In the genomic region with DNA sequence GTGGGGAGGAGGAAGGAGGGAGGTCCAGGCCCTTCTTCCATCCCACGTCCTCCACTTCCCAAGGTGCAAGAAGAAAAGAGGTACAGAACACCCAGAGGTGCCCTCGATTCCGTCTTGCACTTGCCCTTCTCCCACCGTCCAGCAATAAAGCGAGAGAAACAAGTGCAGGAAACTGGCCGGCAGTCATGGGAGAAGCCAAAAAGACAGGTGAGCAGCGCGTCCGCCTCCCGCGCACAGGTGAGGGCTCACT, we compare ENCODE assay signal across 9 cellular contexts. TPM values are rescaled to one million over a fixed set of nuclear protein-coding genes. Genes with fewer than 3 reads are reported as not detected.
DNase-seq lines count a peak whose midpoint lies in the region; ATAC-seq and TF ChIP-seq lines count a peak whose summit lies in the region.
"Had no signal": no experiment of that assay in that cellular context is flagged by ENCODE, and none has a peak within 500 bp of the region (broad histone marks: within the 10 kb centered on the region; RNA-seq: fewer than 3 reads in every experiment).

No MANE protein-coding gene starts in this region.

- peak overlapping the region; percentile 79 for H3K4me2 ChIP-seq in Karpas-422 (ENCODE audit: low read depth, low read length, poor library complexity, severe bottlenecking)

- TF ChIP-seq CTCF in GM12864 (IDR thresholded peaks at IDR 0.05; ENCODE audit: low read depth, low read length, missing control alignments) = no peak

- no peak for DNase-seq in GM12864 (ENCODE audit: low read depth)
- DNase-seq in Karpas-422 = no peak
- no peak for DNase-seq in HT-29 (ENCODE audit: low spot score)
- DNase-seq in pons (ENCODE audit: low spot score) = no peak
- DNase-seq in activated gamma-delta T cell treated with Interleukin-2 at 50 U/mL for 16 hours = no peak

- H4K20me1 ChIP-seq in Karpas-422 (ENCODE audit: insufficient read depth, low read depth, low read length) = no peaks in the 10 kb centered on the region

- H3K79me2 ChIP-seq in Karpas-422 (ENCODE audit: low read length) = peaks cover 15% of the 10 kb centered on the region

- H3K36me3 ChIP-seq in Karpas-422 (ENCODE audit: insufficient read depth, low read length) = no peaks in the 10 kb centered on the region
- peaks cover 0 to 4% of the 10 kb centered on the region in 2 donors for H3K36me3 ChIP-seq in duodenal mucosa (ENCODE audit: control insufficient read depth in 1 of 2, insufficient read depth in 2 of 2, low read length in 2 of 2)
- no peaks in the 10 kb centered on the region for H3K36me3 ChIP-seq in neuron (ENCODE audit: insufficient read depth, low read length)

- H3K9me3 ChIP-seq in Karpas-422 (ENCODE audit: low read length) (no peaks in the 10 kb centered on the region), duodenal mucosa (ENCODE audit: control insufficient read depth in 1 of 2, low read length in 2 of 2) (no peaks in the 10 kb centered on the region), neuron (ENCODE audit: low read length) (no peaks in the 10 kb centered on the region)

- H3K4me3 ChIP-seq in GM12864 (ENCODE audit: low read depth, low read length) = peak overlapping the region; percentile 90
- peak overlapping the region; percentile 85 for H3K4me3 ChIP-seq in Karpas-422 (ENCODE audit: low read length)
- H3K4me3 ChIP-seq in duodenal mucosa (ENCODE audit: low read depth in 1 of 2, low read length in 2 of 2) = peak overlapping the region; percentile 91 to 93
- H3K4me3 ChIP-seq in neuron (ENCODE audit: low read length) = peak overlapping the region; percentile 62

- H2AFZ ChIP-seq in Karpas-422 (ENCODE audit: low read length) (peak overlapping the region; percentile 28; the same call in 1 of the 2 replicates), neuron (ENCODE audit: low read depth, low read length) (peak overlapping the region; percentile 29)

- H3K27me3 ChIP-seq in Karpas-422 (ENCODE audit: low read length) (no peaks in the 10 kb centered on the region), duodenal mucosa (ENCODE audit: control insufficient read depth in 1 of 2, insufficient read depth in 2 of 2, low read length in 2 of 2) (no peaks in the 10 kb centered on the region), neuron (ENCODE audit: insufficient read depth, low read length) (no peaks in the 10 kb centered on the region)

- no peaks in the 10 kb centered on the region for H3K9me2 ChIP-seq in Karpas-422 (replicated peaks; ENCODE audit: insufficient read depth, low read length)

- H3K4me1 ChIP-seq in Karpas-422 (ENCODE audit: low read length) (peaks cover 40% of the 10 kb centered on the region), duodenal mucosa (ENCODE audit: control insufficient read depth in 1 of 2, insufficient read depth in 2 of 2, low read length in 2 of 2) (peaks cover 14 to 17% of the 10 kb centered on the region in 2 donors), neuron (ENCODE audit: insufficient read depth, low read length) (peaks cover 15% of the 10 kb centered on the region)

- H3K27ac ChIP-seq in Karpas-422 (ENCODE audit: low read length) = peak overlapping the region; percentile 74
- H3K27ac ChIP-seq in duodenal mucosa (ENCODE audit: low read depth, low read length) = peak overlapping the region; percentile 84

- H3K9ac ChIP-seq in Karpas-422 (ENCODE audit: low read length) (peak overlapping the region; percentile 90), duodenal mucosa (ENCODE audit: low read depth in 1 of 2, low read length in 2 of 2) (peak overlapping the region; percentile 85 to 87)

- ATAC-seq in GM19467 (IDR thresholded peaks at IDR 0.05; ENCODE audit: unreplicated experiment) = no peak

RNA-seq across cellular contexts. Expression of gene C10orf95, which starts 1.3 kb away (rescaled TPM):
- 0.78 TPM in 1 of 2 replicates, not detected in the other for total RNA-seq in Karpas-422 (2014; rRNA removed; shearing (Covaris generic); ENCODE audit: low replicate concordance)
- 4.5 and 11.7 TPM in 2 replicates for total RNA-seq in HT-29 (2014; rRNA removed; shearing (Covaris generic))
- total RNA-seq: SK-MEL-5 had no signal

RNA-seq across cellular contexts. Expression of gene CUEDC2, which starts 17.7 kb away (rescaled TPM):
- total RNA-seq in Karpas-422 (2014; rRNA removed; shearing (Covaris generic); ENCODE audit: low replicate concordance) = 27.1 and 34.1 TPM in 2 replicates
- total RNA-seq in HT-29 (2014; rRNA removed; shearing (Covaris generic)) = 37.0 and 38.6 TPM in 2 replicates

RNA-seq across cellular contexts. Expression of gene FBXL15, which starts 29.4 kb away (rescaled TPM):
- total RNA-seq in Karpas-422 (2014; rRNA removed; shearing (Covaris generic); ENCODE audit: low replicate concordance) = 2.4 and 3.6 TPM in 2 replicates
- 25.5 and 49.5 TPM in 2 replicates for total RNA-seq in HT-29 (2014; rRNA removed; shearing (Covaris generic))

RNA-seq across cellular contexts. Expression of gene PSD, which starts 31.5 kb away (rescaled TPM):
- 0.19 and 0.61 TPM in 2 replicates for total RNA-seq in Karpas-422 (2014; rRNA removed; shearing (Covaris generic); ENCODE audit: low replicate concordance)
- 0.18 and 0.47 TPM in 2 replicates for total RNA-seq in HT-29 (2014; rRNA removed; shearing (Covaris generic))

RNA-seq across cellular contexts. Expression of gene ACTR1A, which starts 52.5 kb away (rescaled TPM):
- 69.8 and 83.7 TPM in 2 replicates for total RNA-seq in Karpas-422 (2014; rRNA removed; shearing (Covaris generic); ENCODE audit: low replicate concordance)
- 65.8 and 66.2 TPM in 2 replicates for total RNA-seq in HT-29 (2014; rRNA removed; shearing (Covaris generic))
